ENCODE assay signal across 13 cellular contexts in the genomic region with DNA sequence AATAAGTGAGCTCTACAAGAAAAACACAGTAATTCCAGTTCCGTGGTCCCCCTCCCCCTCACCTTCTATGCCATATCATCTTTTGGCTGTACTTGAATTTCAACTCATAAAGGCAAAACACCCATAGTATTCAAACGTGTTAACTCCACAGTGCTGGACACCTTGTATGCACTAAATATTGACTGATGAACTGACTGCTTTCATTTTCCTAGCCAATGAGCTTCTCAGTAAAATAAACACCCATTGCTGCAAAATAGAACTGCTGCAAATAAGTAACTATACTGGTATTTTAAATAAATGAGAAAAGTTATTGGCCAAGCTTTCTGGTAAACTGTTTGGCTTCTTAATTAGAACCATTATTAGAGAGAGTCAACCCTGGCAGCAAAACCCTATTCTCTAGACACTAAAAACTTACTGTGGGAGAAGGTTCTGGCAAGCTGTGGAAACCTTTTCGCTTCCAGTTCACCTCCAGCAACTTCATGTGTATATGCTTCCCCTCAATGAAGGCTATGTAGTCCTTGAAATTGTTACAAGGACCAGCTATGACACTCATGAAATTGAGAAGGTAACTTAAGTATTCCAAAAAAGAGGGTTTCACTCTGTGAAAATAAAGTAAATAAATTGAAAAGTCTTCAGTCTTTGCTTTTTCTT.
A peak's percentile ranks its signal among the peaks of the same experiment; 100 is the strongest.
DNase-seq lines count a peak whose midpoint lies in the region; ATAC-seq, FAIRE-seq and TF ChIP-seq lines count a peak whose summit lies in the region.
"Had no signal": no experiment of that assay in that cellular context is flagged by ENCODE, and none has a peak within 500 bp of the region (broad histone marks: within the 10 kb centered on the region; RNA-seq: fewer than 3 reads in every experiment).

No MANE protein-coding gene starts in this region.

- no peak for ATAC-seq in HepG2

- no TSS peak for BruUV-seq in HepG2 (replicated peaks; lab: Mats Ljungman, UMichigan)

- CTCF ChIA-PET in HepG2 (lab: Yijun Ruan, JAX; ENCODE audit: low intra/inter-chr PET ratio, low total read pairs) = interaction anchor here (1.5 kb wide), 1 partner anchor 34 kb away, joined by 4 read pairs; no protein-coding TSS in a partner anchor

- H3K9me3 ChIP-seq in liver (ENCODE audit: control insufficient read depth in 4 of 4, low read length in 3 of 4) (no peaks in the 10 kb centered on the region), HepG2 (ENCODE audit: low read length) (no peaks in the 10 kb centered on the region), fibroblast of lung (ENCODE audit: control insufficient read depth, insufficient read depth, low read depth, low read length) (no peaks in the 10 kb centered on the region), prostate gland (no peaks in the 10 kb centered on the region), adrenal gland (replicated peaks in 1 of 3) (no peaks in the 10 kb centered on the region)
- H3K9me3 ChIP-seq: esophagus squamous epithelium, heart left ventricle, Peyer's patch, tibial artery had no signal

- no peak for TF ChIP-seq EP300 in HepG2 (IDR thresholded peaks at IDR 0.05; ENCODE audit: low read depth in 2 of 2, low read length in 2 of 2)
- TF ChIP-seq EP300 in HepG2 (CRISPR knock-in tag; IDR thresholded peaks at IDR 0.05; ENCODE audit: borderline replicate concordance) = no peak

- TF ChIP-seq RAD21 in liver (IDR thresholded peaks at IDR 0.05) = no peak
- TF ChIP-seq RAD21 in HepG2 (CRISPR knock-in tag; IDR thresholded peaks at IDR 0.05) = no peak

- in situ Hi-C loops in HepG2 (cut with HindIII; ENCODE audit: extremely low pct_ligation_motif_present, low pct_unique_long_range_greater_than_20kb) = loop anchor here (5.0 kb wide), 1 partner anchor 34 kb away; no protein-coding TSS in a partner anchor

- H3K9ac ChIP-seq in liver (ENCODE audit: low read depth in 1 of 2, low read length in 2 of 2) (peak overlapping the region in 1 of 2 donors; percentile 10), HepG2 (ENCODE audit: insufficient read depth, low read depth, low read length) (no peak overlapping the region), fibroblast of lung (ENCODE audit: insufficient read depth, low read length) (no peak overlapping the region)

- FAIRE-seq in HepG2 (lab: Jason Lieb, UNC) (no peak), GM19239 (lab: Jason Lieb, UNC) (no peak)

- H3K4me1 ChIP-seq in liver (ENCODE audit: control insufficient read depth in 4 of 4, insufficient read depth in 4 of 4, low read length in 3 of 4) = peaks cover 0 to 12% (median 5%) of the 10 kb centered on the region in 4 donors
- H3K4me1 ChIP-seq in HepG2 (ENCODE audit: insufficient read depth, low read length) = peaks cover 14% of the 10 kb centered on the region
- H3K4me1 ChIP-seq in fibroblast of lung (ENCODE audit: control insufficient read depth, extremely low read depth, insufficient read depth, low read length) = no peaks in the 10 kb centered on the region
- no peaks in the 10 kb centered on the region for H3K4me1 ChIP-seq in prostate gland (replicated peaks)
- peaks cover 0 to 6% of the 10 kb centered on the region in 2 donors for H3K4me1 ChIP-seq in adrenal gland (replicated peaks in 1 of 2)

- H3K79me2 ChIP-seq in HepG2 (ENCODE audit: insufficient read depth, low read length) (no peaks in the 10 kb centered on the region), fibroblast of lung (ENCODE audit: control insufficient read depth, insufficient read depth, low read length) (no peaks in the 10 kb centered on the region)

- H3K4me2 ChIP-seq in HepG2 (ENCODE audit: low read depth, low read length) = no peak overlapping the region
- H3K4me2 ChIP-seq in fibroblast of lung (ENCODE audit: extremely low read depth, insufficient read depth, low read length) = no peak overlapping the region

- intact Hi-C loops in HepG2 (cut with micrococcal nuclease; ENCODE audit: unreplicated experiment) (no loop called here), prostate gland (cut with DNase I) (loop anchor here (5.0 kb wide), 1 partner anchor 34 kb away; no protein-coding TSS in a partner anchor), adrenal gland (cut with DNase I) (loop anchor here (10.0 kb wide), 2 partner anchors 79 to 89 kb away; partner anchors contain the start of gene MBOAT1 (in 1 of the 2))

- no peak for TF ChIP-seq CTCF in liver (IDR thresholded peaks at IDR 0.05; ENCODE audit: low read depth, low read length, missing input control)
- no peak for TF ChIP-seq CTCF in HepG2 (CRISPR knock-in tag; IDR thresholded peaks at IDR 0.05)
- TF ChIP-seq CTCF in fibroblast of lung (conservative IDR thresholded peaks at IDR 0.05 in 1 of 2, IDR thresholded peaks at IDR 0.05 in 1 of 2; ENCODE audit: low read depth in 1 of 2, low read length in 2 of 2) = no peak
- TF ChIP-seq CTCF in prostate gland (IDR thresholded peaks at IDR 0.05) = no peak
- TF ChIP-seq CTCF in adrenal gland (IDR thresholded peaks at IDR 0.05) = no peak

- H4K20me1 ChIP-seq in HepG2 (ENCODE audit: insufficient read depth, low read length) = no peaks in the 10 kb centered on the region
- no peaks in the 10 kb centered on the region for H4K20me1 ChIP-seq in fibroblast of lung (ENCODE audit: control insufficient read depth, extremely low read depth, insufficient read depth, low read length)

- H3K27ac ChIP-seq in liver (ENCODE audit: low read depth in 1 of 2, low read length in 2 of 2) (peak overlapping the region; percentile 67 to 73), HepG2 (ENCODE audit: extremely low read length, insufficient read depth, low read length) (no peak overlapping the region), fibroblast of lung (ENCODE audit: insufficient read depth, low read length) (no peak overlapping the region), prostate gland (peak overlapping the region; percentile 39 to 44), adrenal gland (no peak overlapping the region)

- no peak for TF ChIP-seq POLR2A in HepG2 (IDR thresholded peaks at IDR 0.05; ENCODE audit: insufficient read depth in 1 of 2, low read depth in 2 of 2, low read length in 2 of 2)
- TF ChIP-seq POLR2A in prostate gland (IDR thresholded peaks at IDR 0.05) = no peak
- TF ChIP-seq POLR2A in adrenal gland (IDR thresholded peaks at IDR 0.05) = no peak

- H3K4me3 ChIP-seq in liver (ENCODE audit: low read depth in 1 of 3, low read length in 3 of 3) (no peak overlapping the region), HepG2 (replicated peaks in 1 of 3; ENCODE audit: insufficient read depth in 1 of 3, low read depth in 2 of 3, low read length in 3 of 3) (no peak overlapping the region), fibroblast of lung (replicated peaks in 1 of 4; ENCODE audit: control extremely low read depth in 1 of 4, insufficient read depth in 1 of 4, low read depth in 3 of 4, low read length in 4 of 4) (no peak overlapping the region), prostate gland (no peak overlapping the region), adrenal gland (no peak overlapping the region)
- H3K4me3 ChIP-seq: esophagus squamous epithelium, heart left ventricle, tibial artery had no signal

- POLR2A ChIA-PET in HepG2 (lab: Yijun Ruan, JAX) = no interaction called here

- 49% methylated on average over 3 of the region's 3 CpGs for WGBS in liver
- 33% methylated on average over 3 of the region's 3 CpGs for WGBS in HepG2 (ENCODE audit: low lambda C conversion rate)
- WGBS in prostate gland = 58% methylated on average over 3 of the region's 3 CpGs
- 76 to 85% (median 79%) methylated on average over 3 of the region's 3 CpGs for WGBS in adrenal gland, 4 donors

- H3K27me3 ChIP-seq in liver (ENCODE audit: control insufficient read depth in 4 of 4, insufficient read depth in 4 of 4, low read length in 3 of 4) (no peaks in the 10 kb centered on the region), HepG2 (ENCODE audit: control insufficient read depth in 1 of 2, insufficient read depth in 2 of 2, low read length in 2 of 2) (peaks cover 0 to 12% of the 10 kb centered on the region in 2 experiments; a peak in 1 of 5 replicates), fibroblast of lung (ENCODE audit: control insufficient read depth, insufficient read depth, low read length) (no peaks in the 10 kb centered on the region), prostate gland (replicated peaks; ENCODE audit: insufficient read depth) (no peaks in the 10 kb centered on the region), adrenal gland (no peaks in the 10 kb centered on the region)
- H3K27me3 ChIP-seq: esophagus squamous epithelium, heart left ventricle, Peyer's patch, tibial artery had no signal

- H3K36me3 ChIP-seq in liver (ENCODE audit: control insufficient read depth in 4 of 4, insufficient read depth in 3 of 4, low read depth in 1 of 4, low read length in 3 of 4) = peaks cover 0 to 10% (median 0%) of the 10 kb centered on the region in 4 donors
- H3K36me3 ChIP-seq in HepG2 (replicated peaks in 1 of 2; ENCODE audit: control insufficient read depth in 1 of 2, insufficient read depth in 2 of 2, low read length in 2 of 2) = no peaks in the 10 kb centered on the region
- no peaks in the 10 kb centered on the region for H3K36me3 ChIP-seq in fibroblast of lung (ENCODE audit: control insufficient read depth, insufficient read depth, low read length)
- H3K36me3 ChIP-seq in prostate gland = no peaks in the 10 kb centered on the region
- H3K36me3 ChIP-seq in adrenal gland (replicated peaks in 1 of 2) = no peaks in the 10 kb centered on the region

- H2AFZ ChIP-seq in HepG2 (ENCODE audit: low read length) = no peak overlapping the region
- peak overlapping the region; percentile 7 for H2AFZ ChIP-seq in fibroblast of lung (ENCODE audit: low read length)

- DNase-seq in HepG2 (ENCODE audit: low spot score) (no peak), fibroblast of lung (ENCODE audit: low read depth in 2 of 2) (no peak), prostate gland (ENCODE audit: low spot score) (peak; percentile 10), adrenal gland (no peak), AG20443 (ENCODE audit: low spot score) (no peak), GM19239 (ENCODE audit: insufficient read length, low spot score) (no peak), NCI-H187 treated with DMSO at 0.1 percent for 48 hours (lab: John Stamatoyannopoulos, UW) (no peak)
- DNase-seq: cerebellar nuclear complex, esophagus squamous epithelium had no signal

TF ChIP-seq in liver, 16 proteins besides CTCF, POLR2A, EP300 and RAD21 (continues in another document):
- TF ChIP-seq TAF1 (conservative IDR thresholded peaks at IDR 0.05) = peak; percentile 45
- TF ChIP-seq NR2F2 (IDR thresholded peaks at IDR 0.05) = no peak

TF ChIP-seq in HepG2, 621 proteins besides CTCF, POLR2A, EP300 and RAD21 (continues in another document):
- TF ChIP-seq MTF2 (CRISPR knock-in tag; IDR thresholded peaks at IDR 0.05; ENCODE audit: borderline replicate concordance) = no peak

Comparison
In these comparisons a context has a peak if more than half of its experiments do, and no peak if none do; other contexts are left out.
1. H3K27ac ChIP-seq: peak in liver (2 of 2) and prostate gland (2 of 2); none in HepG2 (single experiment), fibroblast of lung (single experiment) and adrenal gland (0 of 5).